ENCODE assay signal across 9 cellular contexts in genomic region chr12:15863984-15864383, GRCh38. TPM values are rescaled to one million over a fixed set of nuclear protein-coding genes. Genes with fewer than 3 reads are reported as not detected.
DNase-seq lines count a peak whose midpoint lies in the region; ATAC-seq and TF ChIP-seq lines count a peak whose summit lies in the region.
"Had no signal": no experiment of that assay in that cellular context is flagged by ENCODE, and none has a peak within 500 bp of the region (broad histone marks: within the 10 kb centered on the region; RNA-seq: fewer than 3 reads in every experiment).

No MANE protein-coding gene starts in this region.

- ATAC-seq in GM19043 (IDR thresholded peaks at IDR 0.05; ENCODE audit: low read depth, unreplicated experiment) = peak; percentile 83
- ATAC-seq in HG03045 (IDR thresholded peaks at IDR 0.05; ENCODE audit: unreplicated experiment) = peak; percentile 82
- no peak for ATAC-seq in T-helper 17 cell

- H3K27me3 Mint-ChIP-seq in CD14-positive monocyte (ENCODE audit: low read depth in 3 of 3) (peaks cover 0 to 2% (median 0%) of the 10 kb centered on the region in 3 donors), T-helper 17 cell (peaks cover 49% of the 10 kb centered on the region)

- no peak for TF ChIP-seq EP300 in transverse colon (IDR thresholded peaks at IDR 0.05; ENCODE audit: low read depth)

- H3K4me1 Mint-ChIP-seq in CD14-positive monocyte = peaks cover 7% of the 10 kb centered on the region
- H3K4me1 Mint-ChIP-seq in T-helper 17 cell = peaks cover 6% of the 10 kb centered on the region

- H3K27ac ChIP-seq in transverse colon = no peak overlapping the region
- H3K27ac ChIP-seq: KMS-11 had no signal

- 58 to 70% methylated on average over 6 of the region's 6 CpGs for WGBS in transverse colon (ENCODE audit: low coverage in 1 of 2), 2 donors

- H3K9me3 ChIP-seq in transverse colon (no peaks in the 10 kb centered on the region), T-helper 17 cell (ENCODE audit: control insufficient read depth, low read length, poor library complexity, severe bottlenecking) (no peaks in the 10 kb centered on the region)

- H3K36me3 Mint-ChIP-seq in CD14-positive monocyte = no peaks in the 10 kb centered on the region
- no peaks in the 10 kb centered on the region for H3K36me3 Mint-ChIP-seq in T-helper 17 cell (ENCODE audit: low read depth)

- H3K9me3 Mint-ChIP-seq in CD14-positive monocyte = peaks cover 0 to 4% (median 2%) of the 10 kb centered on the region in 7 donors

- no peak for TF ChIP-seq CTCF in CD14-positive monocyte (IDR thresholded peaks at IDR 0.05)
- no peak for TF ChIP-seq CTCF in transverse colon (IDR thresholded peaks at IDR 0.05)

- H3K27me3 ChIP-seq in transverse colon = no peaks in the 10 kb centered on the region

- H3K4me3 Mint-ChIP-seq in CD14-positive monocyte = peak overlapping the region in 1 of 2 donors; percentile 48
- no peak overlapping the region for H3K4me3 Mint-ChIP-seq in T-helper 17 cell

- no peak for DNase-seq in CD14-positive monocyte (ENCODE audit: low spot score)
- peak; percentile 43 for DNase-seq in SKM-1 (lab: John Stamatoyannopoulos, UW; ENCODE audit: unreplicated experiment)
- no peak for DNase-seq in stimulated activated CD4-positive, alpha-beta T cell treated with anti-CD3 and anti-CD28 coated beads, Interleukin-4, amount 100 ng/mL, for 24 hours
- no peak for DNase-seq in transverse colon
- no peak for DNase-seq in T-helper 17 cell
- no peak for DNase-seq in hepatic stellate cell (ENCODE audit: low spot score)

- intact Hi-C loops in CD14-positive monocyte (cut with micrococcal nuclease) = no loop called here
- intact Hi-C loops in transverse colon (cut with DNase I; ENCODE audit: low total_unique reads) = no loop called here

- TF ChIP-seq POLR2A in transverse colon (IDR thresholded peaks at IDR 0.05) = no peak

- H3K27ac Mint-ChIP-seq in CD14-positive monocyte (peak overlapping the region in 5 of 7 donors; percentile 7 to 79 (median 46)), T-helper 17 cell (no peak overlapping the region)

- peaks cover 0 to 2% (median 0%) of the 10 kb centered on the region in 4 donors for H3K36me3 ChIP-seq in transverse colon

- in situ Hi-C loops in transverse colon (cut with MboI; ENCODE audit: low pct_ligation_motif_present in 1 of 4, low pct_unique_long_range_greater_than_20kb in 1 of 4, low sequenced_read_pairs in 3 of 4) = no loop called here

- H3K4me1 ChIP-seq in transverse colon = peaks cover 0 to 19% (median 5%) of the 10 kb centered on the region in 4 donors

- H3K4me3 ChIP-seq in transverse colon = no peak overlapping the region

RNA-seq across cellular contexts. Expression of gene STRAP, which starts 18.2 kb away (rescaled TPM):
- 100 to 1,000 TPM in 1 of 2 donors, 10 to 100 TPM in 1; 98.2 to 111 TPM for polyA plus RNA-seq in CD14-positive monocyte
- 10 to 100 TPM; 39.3 to 78.6 (median 48.6) TPM for total RNA-seq in transverse colon
- total RNA-seq in T-helper 17 cell = 100 to 1,000 TPM in 1 of 2 donors, 10 to 100 TPM in 1; 98.1 to 108 TPM

RNA-seq across cellular contexts. Expression of gene DERA, which starts 47.1 kb away (rescaled TPM):
- polyA plus RNA-seq in CD14-positive monocyte = 10 to 100 TPM; 83.6 to 84.2 TPM
- total RNA-seq in transverse colon = 100 to 1,000 TPM in 1 of 4 donors, 10 to 100 TPM in 2, 1 to 10 TPM in 1; 9.2 to 112 (median 69.9) TPM
- total RNA-seq in T-helper 17 cell = 10 to 100 TPM; 10.9 to 12.3 TPM
